Comparison of ENCODE assay signal across 8 cellular contexts in genomic region chr3:13479582-13480339, GRCh38. TPM values are rescaled to one million over a fixed set of nuclear protein-coding genes. Genes with fewer than 3 reads are reported as not detected.
DNase-seq lines count a peak whose midpoint lies in the region; TF ChIP-seq lines count a peak whose summit lies in the region.

Gene HDAC11, plus strand, starts transcription at chr3:13480306. Its CDS starts 42 bp downstream, at chr3:13480348.

- H3K27me3 Mint-ChIP-seq in neural progenitor cell (ENCODE audit: insufficient read depth, low read depth) = peaks cover 12% of the 10 kb centered on the region

- H3K4me3 ChIP-seq in H7 (ENCODE audit: insufficient read depth, low read depth, low read length) (peak within 1 kb of the TSS; percentile 77), foreskin fibroblast (ENCODE audit: low read depth in 1 of 2, low read length in 2 of 2) (peak within 1 kb of the TSS; percentile 66 to 76), neural progenitor cell (peak within 1 kb of the TSS; percentile 64), stomach smooth muscle (ENCODE audit: low read length in 2 of 2) (peak within 1 kb of the TSS; percentile 82 to 90)

- no peaks in the 10 kb centered on the region for H4K20me1 ChIP-seq in neural progenitor cell (ENCODE audit: low read depth)

- H3K36me3 Mint-ChIP-seq in neural progenitor cell = peaks cover 1% of the 10 kb centered on the region

- no peaks in the 10 kb centered on the region for H3K79me2 ChIP-seq in neural progenitor cell (ENCODE audit: low read depth)

- H3K4me1 Mint-ChIP-seq in neural progenitor cell = peaks cover 33% of the 10 kb centered on the region

- TF ChIP-seq CTCF in foreskin fibroblast (IDR thresholded peaks at IDR 0.05; ENCODE audit: low read depth, low read length) = no peak
- peak; percentile 22 for TF ChIP-seq CTCF in neural progenitor cell (IDR thresholded peaks at IDR 0.05)

- peaks cover 17% of the 10 kb centered on the region for H3F3A ChIP-seq in neural progenitor cell (ENCODE audit: low read depth)

- peak within 1 kb of the TSS; percentile 69 for H3K9ac ChIP-seq in ES-I3 (ENCODE audit: low read depth, low read length)
- no peak within 1 kb of the TSS for H3K9ac ChIP-seq in neural progenitor cell
- peak within 1 kb of the TSS; percentile 91 to 96 for H3K9ac ChIP-seq in stomach smooth muscle (ENCODE audit: low read length in 2 of 2)

- H3K4me2 ChIP-seq in neural progenitor cell = peak within 1 kb of the TSS; percentile 83

- H3K9me3 ChIP-seq in ES-I3 (ENCODE audit: control insufficient read depth, insufficient read depth, low read length) = no peaks in the 10 kb centered on the region
- H3K9me3 ChIP-seq in neural progenitor cell (ENCODE audit: low read depth) = no peaks in the 10 kb centered on the region
- H3K9me3 ChIP-seq in stomach smooth muscle (ENCODE audit: control insufficient read depth in 2 of 2, low read length in 2 of 2) = no peaks in the 10 kb centered on the region

- H3K4me1 ChIP-seq in ES-I3 (ENCODE audit: insufficient read depth, low read length) (peaks cover 20% of the 10 kb centered on the region), neural progenitor cell (peaks cover 15% of the 10 kb centered on the region), stomach smooth muscle (ENCODE audit: control insufficient read depth, insufficient read depth, low read length) (peaks cover 23% of the 10 kb centered on the region)

- H3K4me3 Mint-ChIP-seq in neural progenitor cell = peak within 1 kb of the TSS; percentile 90

- no peaks in the 10 kb centered on the region for H3K9me3 Mint-ChIP-seq in neural progenitor cell

- H3K27ac ChIP-seq in neural progenitor cell (peak within 1 kb of the TSS; percentile 71), stomach smooth muscle (ENCODE audit: low read length) (peak within 1 kb of the TSS; percentile 91)

- H3K27me3 ChIP-seq in H7 (ENCODE audit: control insufficient read depth, insufficient read depth, low read length) = peaks cover 8% of the 10 kb centered on the region
- H3K27me3 ChIP-seq in neural progenitor cell = peaks cover 14% of the 10 kb centered on the region
- H3K27me3 ChIP-seq in stomach smooth muscle (ENCODE audit: control insufficient read depth in 1 of 2, insufficient read depth in 2 of 2, low read length in 2 of 2) = no peaks in the 10 kb centered on the region

- H3K36me3 ChIP-seq in ES-I3 (ENCODE audit: insufficient read depth, low read length) = no peaks in the 10 kb centered on the region
- no peaks in the 10 kb centered on the region for H3K36me3 ChIP-seq in H7 (replicated peaks; ENCODE audit: control insufficient read depth, insufficient read depth, low read length)
- H3K36me3 ChIP-seq in neural progenitor cell = no peaks in the 10 kb centered on the region
- H3K36me3 ChIP-seq in stomach smooth muscle (ENCODE audit: control insufficient read depth in 2 of 2, insufficient read depth in 2 of 2, low read length in 2 of 2) = peaks cover 0 to 3% of the 10 kb centered on the region in 2 donors

- peak within 1 kb of the TSS; percentile 77 for H2AFZ ChIP-seq in neural progenitor cell (replicated peaks)

- H3K27ac Mint-ChIP-seq in neural progenitor cell = peak within 1 kb of the TSS; percentile 83

- DNase-seq in H7 = peak; percentile 100
- DNase-seq in M059J (ENCODE audit: low read depth) = peak; percentile 88
- DNase-seq in SHP77 (lab: John Stamatoyannopoulos, UW) = peak; percentile 96 to 97
- peak; percentile 98 for DNase-seq in activated gamma-delta T cell treated with Interleukin-2 at 50 U/mL for 16 hours
- peak; percentile 97 to 99 for DNase-seq in foreskin fibroblast
- DNase-seq in neural progenitor cell (ENCODE audit: low spot score) = peak; percentile 99

RNA-seq across cellular contexts. Expression of gene HDAC11, which starts in this region (rescaled TPM):
- 11.7 and 14.7 TPM in 2 replicates for total RNA-seq in H7 (2014; rRNA removed; shearing (Covaris generic))
- total RNA-seq in M059J (2014; rRNA removed; shearing (Covaris generic)) = 4.6 and 5.5 TPM in 2 replicates
- 4.8 and 12.6 TPM in 2 replicates for total RNA-seq in neural progenitor cell (ENCODE audit: low replicate concordance)

Comparison
In these comparisons a context has a peak if more than half of its experiments do, and no peak if none do; other contexts are left out.
1. Peak in every context shown above with its lines: DNase-seq, H3K4me3 ChIP-seq and H3K27ac ChIP-seq.